ENCODE assay signal across 19 cellular contexts in the genomic region with DNA sequence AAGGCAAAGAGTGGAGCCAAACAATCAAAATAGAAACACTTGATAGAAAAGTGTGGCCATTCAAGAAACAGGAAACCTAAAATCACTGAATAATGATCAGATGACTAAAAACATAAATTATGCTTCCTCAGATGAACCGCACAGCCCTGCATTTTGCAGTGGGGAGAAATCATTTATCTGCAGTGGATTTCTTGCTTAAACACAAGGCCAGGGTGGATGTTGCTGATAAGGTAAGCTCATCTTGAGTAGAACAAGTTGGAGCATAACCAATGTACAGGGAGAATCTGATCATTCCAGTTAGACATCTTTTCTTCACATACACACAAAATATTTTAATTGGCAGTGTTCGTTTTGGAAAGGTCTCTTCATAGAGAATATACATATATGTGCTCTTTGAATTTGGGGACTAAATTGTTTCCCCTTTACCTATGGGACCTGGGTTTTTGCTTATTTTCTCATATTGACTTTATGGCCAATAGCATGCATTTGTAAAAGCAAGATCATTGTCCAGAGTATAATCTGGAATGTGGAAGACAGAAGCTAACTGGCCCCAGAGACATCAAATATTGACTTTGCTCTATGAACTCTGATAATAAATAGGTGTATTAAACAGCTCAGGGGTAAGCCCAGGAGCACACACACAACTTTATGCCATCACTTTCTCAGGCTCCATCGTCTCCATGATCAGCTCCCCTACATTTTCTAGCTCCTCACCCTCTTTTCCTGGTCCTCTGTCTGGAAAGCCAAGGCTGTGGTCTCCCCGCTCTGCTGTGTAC. TPM values are rescaled to one million over a fixed set of nuclear protein-coding genes. Genes with fewer than 3 reads are reported as not detected.
DNase-seq lines count a peak whose midpoint lies in the region; ATAC-seq and TF ChIP-seq lines count a peak whose summit lies in the region.
"Had no signal": no experiment of that assay in that cellular context is flagged by ENCODE, and none has a peak within 500 bp of the region (broad histone marks: within the 10 kb centered on the region; RNA-seq: fewer than 3 reads in every experiment).

No MANE protein-coding gene starts in this region.

- peak overlapping the region; percentile 39 for H3K4me2 ChIP-seq in OCI-LY3 (ENCODE audit: low read length)

- H3K36me3 ChIP-seq in OCI-LY3 (replicated peaks; ENCODE audit: low read depth, low read length) (no peaks in the 10 kb centered on the region), adrenal gland (replicated peaks in 1 of 2) (no peaks in the 10 kb centered on the region), suprapubic skin (no peaks in the 10 kb centered on the region)
- H3K36me3 ChIP-seq: BE2C, SJCRH30 had no signal

- H3K27me3 ChIP-seq in OCI-LY3 (ENCODE audit: low read depth, low read length) (no peaks in the 10 kb centered on the region), adrenal gland (no peaks in the 10 kb centered on the region), suprapubic skin (no peaks in the 10 kb centered on the region)
- H3K27me3 ChIP-seq: BE2C, SJCRH30 had no signal

- no peak for TF ChIP-seq CTCF in OCI-LY3 (IDR thresholded peaks at IDR 0.05; ENCODE audit: low read depth, low read length)
- TF ChIP-seq CTCF in adrenal gland (IDR thresholded peaks at IDR 0.05): no peak
- TF ChIP-seq CTCF in suprapubic skin (IDR thresholded peaks at IDR 0.05): no peak

- H3K79me2 ChIP-seq in OCI-LY3 (ENCODE audit: low read length): no peaks in the 10 kb centered on the region

- 57 to 72% (median 63%) methylated on average over 4 of the region's 4 CpGs for WGBS in adrenal gland, 4 donors
- WGBS in suprapubic skin: 55% methylated on average over 4 of the region's 4 CpGs

- ATAC-seq in left lobe of liver (peak; percentile 89), GM21786 (IDR thresholded peaks at IDR 0.05; ENCODE audit: unreplicated experiment) (no peak)

- DNase-seq in adrenal gland (peak in 1 of 7 donors; percentile 23), left lobe of liver (ENCODE audit: low spot score) (no peak), suprapubic skin (ENCODE audit: low spot score in 2 of 2) (no peak), hypothalamus (lab: John Stamatoyannopoulos, UW) (no peak), medulla oblongata (ENCODE audit: extremely low spot score) (no peak)
- DNase-seq: BE2C; CD8-positive, alpha-beta memory T cell; HFFc6; MM.1S; NCI-H1105; NCI-H187; NCI-H2171; NCI-H510A; SJCRH30 had no signal

- no peak overlapping the region for H3K27ac ChIP-seq in OCI-LY3 (ENCODE audit: low read length)
- peak overlapping the region in 3 of 5 donors; percentile 1 to 10 (median 2) for H3K27ac ChIP-seq in adrenal gland
- peak overlapping the region; percentile 52 for H3K27ac ChIP-seq in suprapubic skin
- H3K27ac ChIP-seq: RWPE1, SJCRH30 had no signal

- H3K4me1 ChIP-seq in OCI-LY3 (ENCODE audit: low read length) (peaks cover 23% of the 10 kb centered on the region), adrenal gland (replicated peaks in 1 of 2) (peaks cover 0 to 11% of the 10 kb centered on the region in 2 donors), suprapubic skin (peaks cover 30% of the 10 kb centered on the region)
- H3K4me1 ChIP-seq: BE2C had no signal

- H3K9ac ChIP-seq in OCI-LY3 (ENCODE audit: low read length): no peak overlapping the region

- H4K20me1 ChIP-seq in OCI-LY3 (ENCODE audit: insufficient read depth, low read length): no peaks in the 10 kb centered on the region

- no peak for TF ChIP-seq EP300 in suprapubic skin (IDR thresholded peaks at IDR 0.05)

- TF ChIP-seq POLR2A in adrenal gland (IDR thresholded peaks at IDR 0.05) (no peak), suprapubic skin (IDR thresholded peaks at IDR 0.05) (no peak)

- H3K9me3 ChIP-seq in OCI-LY3 (ENCODE audit: insufficient read depth, low read length) (no peaks in the 10 kb centered on the region), adrenal gland (replicated peaks in 1 of 3) (peaks cover 0 to 7% (median 0%) of the 10 kb centered on the region in 3 donors), suprapubic skin (no peaks in the 10 kb centered on the region)
- H3K9me3 ChIP-seq: BE2C, SJCRH30 had no signal

- no peak overlapping the region for H2AFZ ChIP-seq in OCI-LY3 (ENCODE audit: low read depth, low read length)

- no peak overlapping the region for H3K4me3 ChIP-seq in OCI-LY3 (ENCODE audit: low read length)
- H3K4me3 ChIP-seq in adrenal gland: no peak overlapping the region
- no peak overlapping the region for H3K4me3 ChIP-seq in suprapubic skin
- H3K4me3 ChIP-seq: SJCRH30 had no signal

- intact Hi-C loops in adrenal gland (cut with DNase I): no loop called here

RNA-seq across cellular contexts. Expression of gene ANKDD1B, which starts 9.1 kb away (rescaled TPM):
- total RNA-seq in adrenal gland (under 1 TPM in 6 of 8 donors, not detected in 2; 0.28 to 0.93 (median 0.59) TPM), left lobe of liver (0.13 TPM), suprapubic skin (1 to 10 TPM in 3 of 4 donors, under 1 TPM in 1; 0.45 to 2.2 (median 1.8) TPM)
- 1 to 10 TPM in 2 of 3 donors, under 1 TPM in 1; 0.73 to 3.8 (median 2.1) TPM for polyA plus RNA-seq in adrenal gland
- total RNA-seq: H4, OCI-LY7, SJCRH30 had no signal
